ENCODE assay signal across 1 cellular context in the genomic region with DNA sequence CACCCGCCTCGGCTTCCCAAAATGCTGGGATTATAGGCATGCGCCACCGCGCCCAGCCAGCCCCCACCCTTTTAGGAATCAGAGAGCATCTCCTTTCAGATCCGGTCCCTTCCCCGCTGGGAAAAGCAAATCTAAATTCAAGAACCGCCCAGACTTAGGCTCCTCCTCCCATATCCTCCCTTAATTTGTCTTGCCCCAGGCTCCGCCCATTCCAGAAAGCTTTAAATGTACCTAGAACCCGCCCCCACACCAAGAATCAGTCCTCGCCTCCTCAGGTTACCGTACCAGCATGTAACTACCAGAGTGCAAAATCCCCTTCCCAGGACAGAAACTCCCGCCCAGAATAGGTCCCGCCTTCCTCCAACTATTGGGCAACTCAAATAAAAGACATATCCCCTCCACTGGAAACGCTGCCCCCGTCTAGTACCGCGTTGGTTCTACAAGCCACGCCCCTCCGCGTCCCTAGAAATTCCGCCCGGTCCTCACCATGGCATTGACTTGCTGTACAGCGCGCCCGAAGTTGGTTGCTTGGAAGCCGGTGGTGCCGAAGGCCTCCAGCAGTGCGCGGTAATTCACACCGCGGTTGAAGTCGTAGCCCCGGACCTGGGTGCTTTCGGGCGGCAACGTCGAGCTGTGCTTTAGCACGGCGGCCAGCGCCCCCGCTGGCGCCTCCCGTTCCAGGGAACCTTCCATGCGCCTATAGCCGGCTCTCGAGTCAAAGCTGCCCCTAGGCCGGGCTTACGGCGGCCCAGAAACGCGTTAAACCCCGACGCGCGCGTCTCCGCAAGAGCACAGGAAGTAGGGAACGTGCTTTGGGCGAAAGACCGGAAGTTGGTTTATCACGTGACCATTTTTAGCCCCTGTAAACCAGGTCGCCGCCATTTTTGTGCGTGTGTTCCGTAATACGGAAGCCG.
TF ChIP-seq lines count a peak whose summit lies in the region.

A gene (minus strand): TSS at position 807 of the 914 bp plus-strand sequence. CDS start 114 bp downstream, at position 693.

TF ChIP-seq in HEK293, 187 proteins besides CTCF, POLR2A, EP300 and RAD21 (continued from another document and continues in another):
- TF ChIP-seq, protein P1, sequence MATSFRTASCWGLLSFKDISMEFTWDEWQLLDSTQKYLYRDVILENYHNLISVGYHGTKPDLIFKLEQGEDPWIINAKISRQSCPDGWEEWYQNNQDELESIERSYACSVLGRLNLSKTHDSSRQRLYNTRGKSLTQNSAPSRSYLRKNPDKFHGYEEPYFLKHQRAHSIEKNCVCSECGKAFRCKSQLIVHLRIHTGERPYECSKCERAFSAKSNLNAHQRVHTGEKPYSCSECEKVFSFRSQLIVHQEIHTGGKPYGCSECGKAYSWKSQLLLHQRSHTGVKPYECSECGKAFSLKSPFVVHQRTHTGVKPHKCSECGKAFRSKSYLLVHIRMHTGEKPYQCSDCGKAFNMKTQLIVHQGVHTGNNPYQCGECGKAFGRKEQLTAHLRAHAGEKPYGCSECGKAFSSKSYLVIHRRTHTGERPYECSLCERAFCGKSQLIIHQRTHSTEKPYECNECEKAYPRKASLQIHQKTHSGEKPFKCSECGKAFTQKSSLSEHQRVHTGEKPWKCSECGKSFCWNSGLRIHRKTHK (tag by site-specific recombination; IDR thresholded peaks at IDR 0.05), result no peak
- TF ChIP-seq ZNF292 (tag by site-specific recombination; IDR thresholded peaks at IDR 0.05; ENCODE audit: borderline replicate concordance, low read depth) (no peak), ZNF426 (tag by site-specific recombination; IDR thresholded peaks at IDR 0.05) (no peak), ZNF623 (tag by site-specific recombination; IDR thresholded peaks at IDR 0.05) (no peak; the same call in 1 of the 2 replicates), MEIS1 (CRISPR knock-in tag; IDR thresholded peaks at IDR 0.05; ENCODE audit: borderline replicate concordance) (no peak), ZNF423 (tag by site-specific recombination; IDR thresholded peaks at IDR 0.05) (no peak), ZNF23 (tag by site-specific recombination; IDR thresholded peaks at IDR 0.05; ENCODE audit: borderline replicate concordance) (no peak), ZNF660 (tag by site-specific recombination; IDR thresholded peaks at IDR 0.05) (peak; percentile 78), ZNF404 (tag by site-specific recombination; IDR thresholded peaks at IDR 0.05) (no peak), ZNF776 (tag by site-specific recombination; IDR thresholded peaks at IDR 0.05; ENCODE audit: borderline replicate concordance) (no peak), ZNF600 (tag by site-specific recombination; IDR thresholded peaks at IDR 0.05) (peak; percentile 49; the same call in 1 of the 2 replicates), BCL11B (tag by site-specific recombination; IDR thresholded peaks at IDR 0.05; ENCODE audit: low read depth) (no peak), ZFP37 (tag by site-specific recombination; IDR thresholded peaks at IDR 0.05) (no peak), ZNF311 (tag by site-specific recombination; IDR thresholded peaks at IDR 0.05; ENCODE audit: borderline replicate concordance) (no peak), ZNF629 (tag by site-specific recombination; IDR thresholded peaks at IDR 0.05) (peak; percentile 84), GLI2 (tag by site-specific recombination; IDR thresholded peaks at IDR 0.05; ENCODE audit: borderline replicate concordance, low read depth) (no peak), YY1 (tag by site-specific recombination; IDR thresholded peaks at IDR 0.05) (peak; percentile 91), SP2 (tag by site-specific recombination; IDR thresholded peaks at IDR 0.05) (peak; percentile 96), EGR2 (tag by site-specific recombination; IDR thresholded peaks at IDR 0.05; ENCODE audit: low read depth) (peak; percentile 52), ZNF560 (tag by site-specific recombination; IDR thresholded peaks at IDR 0.05; ENCODE audit: borderline replicate concordance) (no peak), ZNF658 (tag by site-specific recombination; IDR thresholded peaks at IDR 0.05) (no peak), ZNF19 (tag by site-specific recombination; IDR thresholded peaks at IDR 0.05; ENCODE audit: low read depth) (no peak), SP7 (tag by site-specific recombination; IDR thresholded peaks at IDR 0.05) (peak; percentile 88), FEZF1 (tag by site-specific recombination; IDR thresholded peaks at IDR 0.05) (no peak), ZNF341 (tag by site-specific recombination; IDR thresholded peaks at IDR 0.05; ENCODE audit: low read depth) (peak; percentile 71), ZNF112 (tag by site-specific recombination; IDR thresholded peaks at IDR 0.05) (no peak), ZNF416 (tag by site-specific recombination; IDR thresholded peaks at IDR 0.05) (no peak), SALL2 (tag by site-specific recombination; IDR thresholded peaks at IDR 0.05; ENCODE audit: borderline replicate concordance) (no peak)
- TF ChIP-seq, protein P2, sequence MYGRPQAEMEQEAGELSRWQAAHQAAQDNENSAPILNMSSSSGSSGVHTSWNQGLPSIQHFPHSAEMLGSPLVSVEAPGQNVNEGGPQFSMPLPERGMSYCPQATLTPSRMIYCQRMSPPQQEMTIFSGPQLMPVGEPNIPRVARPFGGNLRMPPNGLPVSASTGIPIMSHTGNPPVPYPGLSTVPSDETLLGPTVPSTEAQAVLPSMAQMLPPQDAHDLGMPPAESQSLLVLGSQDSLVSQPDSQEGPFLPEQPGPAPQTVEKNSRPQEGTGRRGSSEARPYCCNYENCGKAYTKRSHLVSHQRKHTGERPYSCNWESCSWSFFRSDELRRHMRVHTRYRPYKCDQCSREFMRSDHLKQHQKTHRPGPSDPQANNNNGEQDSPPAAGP (tag by site-specific recombination; IDR thresholded peaks at IDR 0.05), result peak; percentile 57
- TF ChIP-seq, protein P3, sequence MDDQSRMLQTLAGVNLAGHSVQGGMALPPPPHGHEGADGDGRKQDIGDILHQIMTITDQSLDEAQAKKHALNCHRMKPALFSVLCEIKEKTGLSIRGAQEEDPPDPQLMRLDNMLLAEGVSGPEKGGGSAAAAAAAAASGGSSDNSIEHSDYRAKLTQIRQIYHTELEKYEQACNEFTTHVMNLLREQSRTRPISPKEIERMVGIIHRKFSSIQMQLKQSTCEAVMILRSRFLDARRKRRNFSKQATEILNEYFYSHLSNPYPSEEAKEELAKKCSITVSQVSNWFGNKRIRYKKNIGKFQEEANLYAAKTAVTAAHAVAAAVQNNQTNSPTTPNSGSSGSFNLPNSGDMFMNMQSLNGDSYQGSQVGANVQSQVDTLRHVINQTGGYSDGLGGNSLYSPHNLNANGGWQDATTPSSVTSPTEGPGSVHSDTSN (CRISPR knock-in tag; IDR thresholded peaks at IDR 0.05), result no peak
- TF ChIP-seq, protein P4, sequence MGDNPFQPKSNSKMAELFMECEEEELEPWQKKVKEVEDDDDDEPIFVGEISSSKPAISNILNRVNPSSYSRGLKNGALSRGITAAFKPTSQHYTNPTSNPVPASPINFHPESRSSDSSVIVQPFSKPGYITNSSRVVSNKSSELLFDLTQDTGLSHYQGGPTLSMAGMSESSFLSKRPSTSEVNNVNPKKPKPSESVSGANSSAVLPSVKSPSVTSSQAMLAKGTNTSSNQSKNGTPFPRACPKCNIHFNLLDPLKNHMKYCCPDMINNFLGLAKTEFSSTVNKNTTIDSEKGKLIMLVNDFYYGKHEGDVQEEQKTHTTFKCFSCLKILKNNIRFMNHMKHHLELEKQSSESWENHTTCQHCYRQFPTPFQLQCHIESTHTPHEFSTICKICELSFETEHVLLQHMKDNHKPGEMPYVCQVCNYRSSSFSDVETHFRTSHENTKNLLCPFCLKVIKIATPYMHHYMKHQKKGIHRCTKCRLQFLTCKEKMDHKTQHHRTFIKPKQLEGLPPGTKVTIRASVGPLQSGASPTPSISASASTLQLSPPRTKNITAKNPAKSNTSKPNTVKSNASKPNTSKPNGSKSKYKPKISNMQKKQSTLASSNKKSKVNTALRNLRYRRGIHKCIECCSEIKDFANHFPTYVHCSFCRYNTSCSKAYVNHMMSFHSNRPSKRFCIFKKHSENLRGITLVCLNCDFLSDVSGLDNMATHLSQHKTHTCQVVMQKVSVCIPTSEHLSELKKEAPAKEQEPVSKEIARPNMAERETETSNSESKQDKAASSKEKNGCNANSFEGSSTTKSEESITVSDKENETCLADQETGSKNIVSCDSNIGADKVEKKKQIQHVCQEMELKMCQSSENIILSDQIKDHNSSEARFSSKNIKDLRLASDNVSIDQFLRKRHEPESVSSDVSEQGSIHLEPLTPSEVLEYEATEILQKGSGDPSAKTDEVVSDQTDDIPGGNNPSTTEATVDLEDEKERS (tag by site-specific recombination; IDR thresholded peaks at IDR 0.05), result no peak
- TF ChIP-seq, protein P5, sequence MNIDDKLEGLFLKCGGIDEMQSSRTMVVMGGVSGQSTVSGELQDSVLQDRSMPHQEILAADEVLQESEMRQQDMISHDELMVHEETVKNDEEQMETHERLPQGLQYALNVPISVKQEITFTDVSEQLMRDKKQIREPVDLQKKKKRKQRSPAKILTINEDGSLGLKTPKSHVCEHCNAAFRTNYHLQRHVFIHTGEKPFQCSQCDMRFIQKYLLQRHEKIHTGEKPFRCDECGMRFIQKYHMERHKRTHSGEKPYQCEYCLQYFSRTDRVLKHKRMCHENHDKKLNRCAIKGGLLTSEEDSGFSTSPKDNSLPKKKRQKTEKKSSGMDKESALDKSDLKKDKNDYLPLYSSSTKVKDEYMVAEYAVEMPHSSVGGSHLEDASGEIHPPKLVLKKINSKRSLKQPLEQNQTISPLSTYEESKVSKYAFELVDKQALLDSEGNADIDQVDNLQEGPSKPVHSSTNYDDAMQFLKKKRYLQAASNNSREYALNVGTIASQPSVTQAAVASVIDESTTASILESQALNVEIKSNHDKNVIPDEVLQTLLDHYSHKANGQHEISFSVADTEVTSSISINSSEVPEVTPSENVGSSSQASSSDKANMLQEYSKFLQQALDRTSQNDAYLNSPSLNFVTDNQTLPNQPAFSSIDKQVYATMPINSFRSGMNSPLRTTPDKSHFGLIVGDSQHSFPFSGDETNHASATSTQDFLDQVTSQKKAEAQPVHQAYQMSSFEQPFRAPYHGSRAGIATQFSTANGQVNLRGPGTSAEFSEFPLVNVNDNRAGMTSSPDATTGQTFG (tag by site-specific recombination; IDR thresholded peaks at IDR 0.05; ENCODE audit: borderline replicate concordance), result no peak
- TF ChIP-seq, protein P6, sequence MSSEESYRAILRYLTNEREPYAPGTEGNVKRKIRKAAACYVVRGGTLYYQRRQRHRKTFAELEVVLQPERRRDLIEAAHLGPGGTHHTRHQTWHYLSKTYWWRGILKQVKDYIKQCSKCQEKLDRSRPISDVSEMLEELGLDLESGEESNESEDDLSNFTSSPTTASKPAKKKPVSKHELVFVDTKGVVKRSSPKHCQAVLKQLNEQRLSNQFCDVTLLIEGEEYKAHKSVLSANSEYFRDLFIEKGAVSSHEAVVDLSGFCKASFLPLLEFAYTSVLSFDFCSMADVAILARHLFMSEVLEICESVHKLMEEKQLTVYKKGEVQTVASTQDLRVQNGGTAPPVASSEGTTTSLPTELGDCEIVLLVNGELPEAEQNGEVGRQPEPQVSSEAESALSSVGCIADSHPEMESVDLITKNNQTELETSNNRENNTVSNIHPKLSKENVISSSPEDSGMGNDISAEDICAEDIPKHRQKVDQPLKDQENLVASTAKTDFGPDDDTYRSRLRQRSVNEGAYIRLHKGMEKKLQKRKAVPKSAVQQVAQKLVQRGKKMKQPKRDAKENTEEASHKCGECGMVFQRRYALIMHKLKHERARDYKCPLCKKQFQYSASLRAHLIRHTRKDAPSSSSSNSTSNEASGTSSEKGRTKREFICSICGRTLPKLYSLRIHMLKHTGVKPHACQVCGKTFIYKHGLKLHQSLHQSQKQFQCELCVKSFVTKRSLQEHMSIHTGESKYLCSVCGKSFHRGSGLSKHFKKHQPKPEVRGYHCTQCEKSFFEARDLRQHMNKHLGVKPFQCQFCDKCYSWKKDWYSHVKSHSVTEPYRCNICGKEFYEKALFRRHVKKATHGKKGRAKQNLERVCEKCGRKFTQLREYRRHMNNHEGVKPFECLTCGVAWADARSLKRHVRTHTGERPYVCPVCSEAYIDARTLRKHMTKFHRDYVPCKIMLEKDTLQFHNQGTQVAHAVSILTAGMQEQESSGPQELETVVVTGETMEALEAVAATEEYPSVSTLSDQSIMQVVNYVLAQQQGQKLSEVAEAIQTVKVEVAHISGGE (tag by site-specific recombination; conservative IDR thresholded peaks at IDR 0.05; ENCODE audit: low read depth), result peak; percentile 96
- TF ChIP-seq, protein P7, sequence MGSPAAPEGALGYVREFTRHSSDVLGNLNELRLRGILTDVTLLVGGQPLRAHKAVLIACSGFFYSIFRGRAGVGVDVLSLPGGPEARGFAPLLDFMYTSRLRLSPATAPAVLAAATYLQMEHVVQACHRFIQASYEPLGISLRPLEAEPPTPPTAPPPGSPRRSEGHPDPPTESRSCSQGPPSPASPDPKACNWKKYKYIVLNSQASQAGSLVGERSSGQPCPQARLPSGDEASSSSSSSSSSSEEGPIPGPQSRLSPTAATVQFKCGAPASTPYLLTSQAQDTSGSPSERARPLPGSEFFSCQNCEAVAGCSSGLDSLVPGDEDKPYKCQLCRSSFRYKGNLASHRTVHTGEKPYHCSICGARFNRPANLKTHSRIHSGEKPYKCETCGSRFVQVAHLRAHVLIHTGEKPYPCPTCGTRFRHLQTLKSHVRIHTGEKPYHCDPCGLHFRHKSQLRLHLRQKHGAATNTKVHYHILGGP (tag by site-specific recombination; IDR thresholded peaks at IDR 0.05), result peak; percentile 39; the same call in 1 of the 2 replicates
- TF ChIP-seq, protein P8, sequence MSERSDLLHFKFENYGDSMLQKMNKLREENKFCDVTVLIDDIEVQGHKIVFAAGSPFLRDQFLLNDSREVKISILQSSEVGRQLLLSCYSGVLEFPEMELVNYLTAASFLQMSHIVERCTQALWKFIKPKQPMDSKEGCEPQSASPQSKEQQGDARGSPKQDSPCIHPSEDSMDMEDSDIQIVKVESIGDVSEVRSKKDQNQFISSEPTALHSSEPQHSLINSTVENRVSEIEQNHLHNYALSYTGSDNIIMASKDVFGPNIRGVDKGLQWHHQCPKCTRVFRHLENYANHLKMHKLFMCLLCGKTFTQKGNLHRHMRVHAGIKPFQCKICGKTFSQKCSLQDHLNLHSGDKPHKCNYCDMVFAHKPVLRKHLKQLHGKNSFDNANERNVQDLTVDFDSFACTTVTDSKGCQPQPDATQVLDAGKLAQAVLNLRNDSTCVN (tag by site-specific recombination; optimal IDR thresholded peaks at IDR 0.05), result peak; percentile 93
- TF ChIP-seq, protein P9, sequence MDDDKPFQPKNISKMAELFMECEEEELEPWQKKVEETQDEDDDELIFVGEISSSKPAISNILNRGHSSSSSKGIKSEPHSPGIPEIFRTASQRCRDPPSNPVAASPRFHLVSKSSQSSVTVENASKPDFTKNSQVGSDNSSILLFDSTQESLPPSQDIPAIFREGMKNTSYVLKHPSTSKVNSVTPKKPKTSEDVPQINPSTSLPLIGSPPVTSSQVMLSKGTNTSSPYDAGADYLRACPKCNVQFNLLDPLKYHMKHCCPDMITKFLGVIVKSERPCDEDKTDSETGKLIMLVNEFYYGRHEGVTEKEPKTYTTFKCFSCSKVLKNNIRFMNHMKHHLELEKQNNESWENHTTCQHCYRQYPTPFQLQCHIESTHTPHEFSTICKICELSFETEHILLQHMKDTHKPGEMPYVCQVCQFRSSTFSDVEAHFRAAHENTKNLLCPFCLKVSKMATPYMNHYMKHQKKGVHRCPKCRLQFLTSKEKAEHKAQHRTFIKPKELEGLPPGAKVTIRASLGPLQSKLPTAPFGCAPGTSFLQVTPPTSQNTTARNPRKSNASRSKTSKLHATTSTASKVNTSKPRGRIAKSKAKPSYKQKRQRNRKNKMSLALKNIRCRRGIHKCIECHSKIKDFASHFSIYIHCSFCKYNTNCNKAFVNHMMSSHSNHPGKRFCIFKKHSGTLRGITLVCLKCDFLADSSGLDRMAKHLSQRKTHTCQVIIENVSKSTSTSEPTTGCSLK (tag by site-specific recombination; IDR thresholded peaks at IDR 0.05), result no peak
